ENCODE assay signal across 1 cellular context in the genomic region with DNA sequence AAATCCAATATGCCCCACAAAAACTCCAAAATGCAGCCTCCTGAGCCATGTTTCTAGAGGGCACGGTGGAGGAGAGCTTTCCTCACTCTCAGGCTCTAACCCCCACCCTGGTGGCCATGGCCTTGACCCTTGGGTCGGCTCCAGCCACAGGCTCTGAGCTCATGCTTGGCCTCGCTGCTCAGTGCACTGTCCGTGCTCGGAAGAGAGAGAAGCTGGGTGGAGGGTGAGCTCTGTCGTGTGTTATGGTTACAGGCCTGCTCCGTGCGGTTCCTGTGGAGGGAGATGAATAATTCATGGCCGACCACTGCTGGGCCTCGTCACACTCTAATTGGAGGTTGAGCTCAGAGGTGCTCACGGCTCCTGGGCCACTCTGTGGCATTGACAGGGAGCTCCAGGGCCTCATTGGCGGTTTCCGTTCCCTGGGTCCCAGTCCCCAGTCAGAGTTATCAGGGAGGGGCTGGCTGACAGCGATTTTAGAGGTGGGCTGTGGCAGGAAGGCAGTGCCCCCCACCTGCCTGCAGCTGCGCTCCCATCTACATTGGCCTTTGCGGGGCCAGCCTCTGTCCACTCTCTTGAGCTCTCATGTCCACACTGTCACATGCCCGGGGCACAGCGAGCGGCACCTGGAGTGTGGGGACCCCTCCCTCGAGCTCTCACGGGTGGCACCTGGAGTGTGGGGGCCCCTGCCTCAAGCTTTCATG.
TF ChIP-seq lines count a peak whose summit lies in the region.

No MANE protein-coding gene starts in this region.

TF ChIP-seq in liver, 16 proteins besides CTCF, POLR2A, EP300 and RAD21 (continued from another document):
- TF ChIP-seq REST (IDR thresholded peaks at IDR 0.05) (no peak), RXRA (IDR thresholded peaks at IDR 0.05) (peak; percentile 27 to 82), JUND (IDR thresholded peaks at IDR 0.05) (no peak), HNF4A (conservative IDR thresholded peaks at IDR 0.05) (peak; percentile 76 to 83), FOXA2 (IDR thresholded peaks at IDR 0.05) (no peak), TAF1 (conservative IDR thresholded peaks at IDR 0.05) (no peak), MAX (IDR thresholded peaks at IDR 0.05) (no peak)
TF ChIP-seq in liver: peak in this region for 3.
